In the genomic region with DNA sequence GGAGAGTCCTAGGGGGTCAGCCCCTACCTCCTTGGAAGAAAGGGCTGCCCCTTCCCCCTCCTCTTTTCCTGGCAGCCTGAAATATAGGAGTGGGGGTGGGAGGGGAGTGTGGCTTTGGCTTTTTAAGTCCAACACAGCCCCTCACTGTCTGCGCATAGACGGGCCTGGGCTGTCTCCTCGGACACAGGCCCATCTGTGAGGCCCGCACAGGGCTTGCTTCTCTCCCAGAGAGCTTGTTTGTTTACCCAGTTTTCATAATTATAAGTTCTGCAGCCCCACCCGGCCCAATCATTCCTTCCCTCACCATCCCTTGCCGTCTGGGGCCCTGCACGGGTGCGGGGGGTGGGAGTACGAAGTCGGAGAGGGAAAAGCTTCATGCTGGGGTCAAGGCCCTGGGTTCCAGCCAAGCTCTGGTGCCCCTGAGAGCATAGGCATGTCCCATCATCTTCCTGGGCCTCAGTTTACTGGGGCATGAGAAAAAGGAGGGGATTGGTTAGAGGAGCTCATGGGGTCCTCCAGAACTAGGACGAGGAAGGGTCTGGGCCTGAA, we compare ENCODE assay signal across 11 cellular contexts. TPM values are rescaled to one million over a fixed set of nuclear protein-coding genes. Genes with fewer than 3 reads are reported as not detected.
DNase-seq lines count a peak whose midpoint lies in the region; ATAC-seq, FAIRE-seq and TF ChIP-seq lines count a peak whose summit lies in the region.
"Had no signal": no experiment of that assay in that cellular context is flagged by ENCODE, and none has a peak within 500 bp of the region (broad histone marks: within the 10 kb centered on the region; RNA-seq: fewer than 3 reads in every experiment).

No MANE protein-coding gene starts in this region.

- POLR2A ChIA-PET in PC-3 (lab: Charles Lee; ENCODE audit: unreplicated experiment), result no interaction called here

- no peak overlapping the region for H3K4me3 ChIP-seq in BLaER1
- H3K4me3 ChIP-seq in PC-3 (ENCODE audit: low read length), result no peak overlapping the region
- H3K4me3 ChIP-seq in effector memory CD4-positive, alpha-beta T cell (ENCODE audit: insufficient read depth, low read depth, low read length, poor library complexity, severe bottlenecking), result peak overlapping the region; percentile 39
- H3K4me3 ChIP-seq in pancreas, result no peak overlapping the region

- H3K9ac ChIP-seq in BLaER1, result peak overlapping the region; percentile 46; the same call in 1 of the 2 replicates
- H3K9ac ChIP-seq in PC-3 (ENCODE audit: low read length), result no peak overlapping the region

- H3K36me3 ChIP-seq in BLaER1, result 0 out of 2 replicates have a peak, but pooled peaks cover 9% of the 10 kb centered on the region
- H3K36me3 ChIP-seq in PC-3 (ENCODE audit: low read depth, low read length), result peaks cover 19% of the 10 kb centered on the region
- no peaks in the 10 kb centered on the region for H3K36me3 ChIP-seq in effector memory CD4-positive, alpha-beta T cell (ENCODE audit: control insufficient read depth, insufficient read depth, low read length)
- peaks cover 0 to 6% (median 0%) of the 10 kb centered on the region in 3 donors for H3K36me3 ChIP-seq in pancreas

- H3F3A ChIP-seq in PC-3 (ENCODE audit: low read length, unreplicated experiment), result peaks cover 10% of the 10 kb centered on the region

- ATAC-seq in PC-3 (no peak), pancreas (no peak), HG02678 (IDR thresholded peaks at IDR 0.05; ENCODE audit: unreplicated experiment) (no peak), left colon (no peak)

- intact Hi-C loops in PC-3 (cut with micrococcal nuclease) (no loop called here), pancreas (cut with DNase I) (no loop called here), head of caudate nucleus (cut with DNase I) (no loop called here), left colon (cut with DNase I, micrococcal nuclease) (no loop called here)

- CTCF ChIA-PET in PC-3 (lab: Charles Lee), result no interaction called here

- H3K4me1 ChIP-seq in BLaER1 (peaks cover 94% of the 10 kb centered on the region), PC-3 (ENCODE audit: insufficient read depth, low read length) (peaks cover 78% of the 10 kb centered on the region), pancreas (peaks cover 32 to 83% (median 53%) of the 10 kb centered on the region in 3 donors)
- H3K4me1 ChIP-seq in effector memory CD4-positive, alpha-beta T cell (ENCODE audit: control insufficient read depth, insufficient read depth, low read length, poor library complexity, severe bottlenecking), result peaks cover 52% of the 10 kb centered on the region

- WGBS in pancreas, 2 donors, result 38 to 43% methylated on average over 11 of the region's 11 CpGs

- no TSS peak for BruUV-seq in PC-3 (replicated peaks; lab: Mats Ljungman, UMichigan)

- H3K27me3 ChIP-seq in BLaER1 (no peaks in the 10 kb centered on the region), PC-3 (ENCODE audit: low read length) (no peaks in the 10 kb centered on the region), pancreas (no peaks in the 10 kb centered on the region)
- H3K27me3 ChIP-seq in effector memory CD4-positive, alpha-beta T cell (replicated peaks; ENCODE audit: control insufficient read depth, insufficient read depth, low read length, poor library complexity, severe bottlenecking), result no peaks in the 10 kb centered on the region

- H3K9me2 ChIP-seq in PC-3 (replicated peaks; ENCODE audit: low read length), result no peaks in the 10 kb centered on the region

- H3K9me3 ChIP-seq in BLaER1, result no peaks in the 10 kb centered on the region
- no peaks in the 10 kb centered on the region for H3K9me3 ChIP-seq in PC-3 (ENCODE audit: low read length)
- H3K9me3 ChIP-seq in effector memory CD4-positive, alpha-beta T cell (ENCODE audit: control insufficient read depth, low read length), result no peaks in the 10 kb centered on the region
- no peaks in the 10 kb centered on the region for H3K9me3 ChIP-seq in pancreas

- no peak for DNase-seq in PC-3
- DNase-seq in effector memory CD4-positive, alpha-beta T cell, result no peak
- no peak for DNase-seq in pancreas
- DNase-seq in head of caudate nucleus, result no peak
- DNase-seq in left colon, result no peak
- DNase-seq in stimulated activated CD4-positive, alpha-beta T cell treated with anti-CD3 and anti-CD28 coated beads, Interleukin-2, amount 100 ng/mL, for 24 hours, result no peak
- DNase-seq: activated CD4-positive, CD25-positive, alpha-beta regulatory T cell treated with anti-CD3 and anti-CD28 coated beads, Interleukin-2, amount 50 U/mL, for 72 hours; naive B cell; NCI-H2171 had no signal

- H2AFZ ChIP-seq in PC-3 (ENCODE audit: low read length), result no peak overlapping the region

- FAIRE-seq in pancreas (lab: Jason Lieb, UNC), result no peak

- H4K20me1 ChIP-seq in BLaER1 (peaks cover 63% of the 10 kb centered on the region), PC-3 (ENCODE audit: low read length) (no peaks in the 10 kb centered on the region)

- peaks cover 92% of the 10 kb centered on the region for H3K79me2 ChIP-seq in PC-3 (ENCODE audit: low read length)

- TF ChIP-seq CTCF in PC-3 (conservative IDR thresholded peaks at IDR 0.05; ENCODE audit: low read depth, low read length) (no peak), pancreas (IDR thresholded peaks at IDR 0.05) (no peak)

- peak overlapping the region; percentile 65 for H3K27ac ChIP-seq in BLaER1
- H3K27ac ChIP-seq in PC-3 (ENCODE audit: low read length), result peak overlapping the region; percentile 81
- H3K27ac ChIP-seq in effector memory CD4-positive, alpha-beta T cell (ENCODE audit: insufficient read depth, low read length, poor library complexity, severe bottlenecking), result peak overlapping the region; percentile 15
- H3K27ac ChIP-seq in pancreas, result peak overlapping the region; percentile 31 to 66 (median 58)

- H3K4me2 ChIP-seq in BLaER1 (peak overlapping the region; percentile 89), PC-3 (ENCODE audit: low read length) (peak overlapping the region; percentile 29)

RNA-seq across cellular contexts. Expression of gene STXBP1, which starts 54.0 kb away (rescaled TPM):
- total RNA-seq in PC-3 (2014; rRNA removed), result 9.1 and 12.2 TPM in 2 replicates
- total RNA-seq in pancreas, result 10 to 100 TPM; 14.3 to 33.0 (median 22.0) TPM
- 10 to 100 TPM; 17.6 to 46.4 TPM for polyA plus RNA-seq in pancreas
- 10 to 100 TPM in 1 of 2 donors, 1 to 10 TPM in 1; 9.0 to 15.0 TPM for total RNA-seq in left colon

Comparison
In these comparisons a context has a peak if more than half of its experiments do, and no peak if none do; other contexts are left out.
1. H3K27ac ChIP-seq: peak in every context shown above with its lines; median percentile 81 in PC-3; 65 in BLaER1; 58 in pancreas; 15 in effector memory CD4-positive, alpha-beta T cell.